ENCODE assay signal across 16 cellular contexts in genomic region chr1:77768006-77768405, GRCh38. TPM values are rescaled to one million over a fixed set of nuclear protein-coding genes. Genes with fewer than 3 reads are reported as not detected.
DNase-seq lines count a peak whose midpoint lies in the region; ATAC-seq, FAIRE-seq and TF ChIP-seq lines count a peak whose summit lies in the region.
"Had no signal": no experiment of that assay in that cellular context is flagged by ENCODE, and none has a peak within 500 bp of the region (broad histone marks: within the 10 kb centered on the region; RNA-seq: fewer than 3 reads in every experiment).

No MANE protein-coding gene starts in this region.

- H3K9ac ChIP-seq in GM23248 (no peak overlapping the region), GM12878 (ENCODE audit: control insufficient read depth, insufficient read depth, low read length) (no peak overlapping the region)

- no peaks in the 10 kb centered on the region for H3K9me2 ChIP-seq in GM23248 (ENCODE audit: insufficient read depth)

- BruUV-seq in GM12878 (replicated peaks; lab: Mats Ljungman, UMichigan): no TSS peak

- H3K36me3 ChIP-seq in GM23248 (ENCODE audit: low read depth): no peaks in the 10 kb centered on the region
- no peaks in the 10 kb centered on the region for H3K36me3 ChIP-seq in GM12878 (ENCODE audit: control insufficient read depth in 2 of 2, insufficient read depth in 2 of 2, low read length in 1 of 2)
- H3K36me3 ChIP-seq in right lobe of liver: no peaks in the 10 kb centered on the region

- intact Hi-C loops in GM12878 (cut with micrococcal nuclease; ENCODE audit: unreplicated experiment) (no loop called here), right lobe of liver (cut with DNase I) (no loop called here)

- no peaks in the 10 kb centered on the region for H4K20me1 ChIP-seq in GM23248 (ENCODE audit: insufficient read depth)
- no peaks in the 10 kb centered on the region for H4K20me1 ChIP-seq in GM12878 (ENCODE audit: control insufficient read depth, insufficient read depth)

- SMC1A ChIA-PET in GM12878 (lab: Charles Lee; ENCODE audit: uncharacterized antibody, unreplicated experiment): interaction anchor here (0.6 to 3.0 kb wide), 4 partner anchors 16 to 1096 kb away, joined by 3 to 10 read pairs (median 4); no protein-coding TSS in a partner anchor

- TF ChIP-seq CTCF in GM12878 (IDR thresholded peaks at IDR 0.05 in 2 of 3, conservative IDR thresholded peaks at IDR 0.05 in 1 of 3; ENCODE audit: control insufficient read depth in 2 of 3, extremely low read depth in 1 of 3, insufficient read depth in 1 of 3, low read depth in 3 of 3, low read length in 3 of 3) (no peak), GM10248 (IDR thresholded peaks at IDR 0.05; ENCODE audit: control extremely low read depth, extremely low read depth, low read depth, missing control alignments) (no peak), right lobe of liver (IDR thresholded peaks at IDR 0.05) (no peak)

- CTCF ChIA-PET in GM12878 (lab: Yijun Ruan, JAX) (no interaction called here), GM10248 (lab: Yijun Ruan, JAX) (no interaction called here)

- FAIRE-seq in GM12878 (lab: Jason Lieb, UNC): no peak
- FAIRE-seq: A204.1, D721Med had no signal

- POLR2A ChIA-PET in GM12878 (lab: Charles Lee): interaction anchor here (0.6 to 1.5 kb wide), 2 partner anchors 12 to 210 kb away, joined by 3 to 4 read pairs; no protein-coding TSS in a partner anchor
- POLR2A ChIA-PET in GM10248 (lab: Yijun Ruan, JAX): interaction anchor here (0.5 kb wide), 1 partner anchor 34 kb away, joined by 5 read pairs; no protein-coding TSS in a partner anchor

- no peak for TF ChIP-seq RAD21 in GM12878 (IDR thresholded peaks at IDR 0.05; ENCODE audit: insufficient read depth, low read depth, low read length)

- H3K27ac ChIP-seq in GM23248 (no peak overlapping the region), GM12878 (ENCODE audit: control insufficient read depth, insufficient read depth) (no peak overlapping the region), right lobe of liver (no peak overlapping the region)
- H3K27ac ChIP-seq: C4-2B had no signal

- H3K4me1 ChIP-seq in GM23248 (ENCODE audit: insufficient read depth) (no peaks in the 10 kb centered on the region), GM12878 (ENCODE audit: control insufficient read depth, insufficient read depth, low read length) (peaks cover 20% of the 10 kb centered on the region), right lobe of liver (no peaks in the 10 kb centered on the region)
- H3K4me1 ChIP-seq: Caco-2 had no signal

- TF ChIP-seq POLR2A in GM12878 (IDR thresholded peaks at IDR 0.05; ENCODE audit: low read depth, low read length): no peak
- TF ChIP-seq POLR2A in right lobe of liver (IDR thresholded peaks at IDR 0.05): no peak

- TF ChIP-seq EP300 in GM12878 (IDR thresholded peaks at IDR 0.05; ENCODE audit: borderline replicate concordance in 1 of 2, control insufficient read depth in 1 of 2, low read depth in 2 of 2, low read length in 2 of 2): no peak

- RAD21 ChIA-PET in GM12878 (lab: Charles Lee; ENCODE audit: unreplicated experiment): interaction anchor here (0.7 kb wide), 1 partner anchor 12 kb away, joined by 4 read pairs; the partner anchor contains the start of gene MIGA1

- no peaks in the 10 kb centered on the region for H3K27me3 ChIP-seq in GM23248 (replicated peaks; ENCODE audit: insufficient read depth)
- no peaks in the 10 kb centered on the region; a peak in 1 of 4 replicates for H3K27me3 ChIP-seq in GM12878 (replicated peaks in 1 of 2; ENCODE audit: control insufficient read depth in 2 of 2, insufficient read depth in 2 of 2, low read length in 1 of 2)
- H3K27me3 ChIP-seq in right lobe of liver: no peaks in the 10 kb centered on the region

- no peaks in the 10 kb centered on the region for H3K79me2 ChIP-seq in GM23248 (ENCODE audit: insufficient read depth)
- no peaks in the 10 kb centered on the region for H3K79me2 ChIP-seq in GM12878 (ENCODE audit: control insufficient read depth, insufficient read depth, low read length)

- H3K4me3 ChIP-seq in GM23248 (no peak overlapping the region), GM12878 (no peak overlapping the region), right lobe of liver (no peak overlapping the region)

- H3K4me2 ChIP-seq in GM23248 (ENCODE audit: unreplicated experiment) (no peak overlapping the region), GM12878 (ENCODE audit: control insufficient read depth, insufficient read depth) (no peak overlapping the region)

- H2AFZ ChIP-seq in GM23248 (no peak overlapping the region), GM12878 (ENCODE audit: control insufficient read depth, low read depth, low read length) (no peak overlapping the region)

- DNase-seq in ELR (ENCODE audit: low read depth) (peak; percentile 53), GM23248 (peak; percentile 18), GM12878 (ENCODE audit: low read depth, low spot score) (no peak), kidney tubule cell (ENCODE audit: low spot score) (peak; percentile 40), GM10248 (ENCODE audit: extremely low spot score) (no peak), right lobe of liver (no peak), AG20443 (ENCODE audit: low spot score) (no peak)
- DNase-seq: ACHN; AML-193; Caco-2; CD4-positive, alpha-beta T cell; GDM1; HCEC 1CT had no signal

- 68 to 74% methylated on average over 4 of the region's 4 CpGs for WGBS in GM23248 (ENCODE audit: low coverage in 1 of 2, low lambda C conversion rate in 2 of 2, missing lambda C conversion rate in 2 of 2), 2 experiments
- WGBS in GM12878 (ENCODE audit: insufficient coverage, insufficient replicate concordance, low lambda C conversion rate, missing lambda C conversion rate): 67% methylated on average over 4 of the region's 4 CpGs
- 82% methylated on average over 4 of the region's 4 CpGs for WGBS in right lobe of liver (ENCODE audit: insufficient coverage, low coverage, low lambda C conversion rate, missing lambda C conversion rate)

- no peaks in the 10 kb centered on the region for H3K9me3 ChIP-seq in GM23248 (ENCODE audit: low read depth)
- H3K9me3 ChIP-seq in GM12878 (replicated peaks; ENCODE audit: control insufficient read depth, insufficient read depth, low read length): no peaks in the 10 kb centered on the region
- no peaks in the 10 kb centered on the region for H3K9me3 ChIP-seq in right lobe of liver
- H3K9me3 ChIP-seq: Caco-2 had no signal

- in situ Hi-C loops in GM23248 (cut with MboI): no loop called here
- in situ Hi-C loops in GM12878 (cut with MboI): loop anchor here (25.0 kb wide), 1 partner anchor 869 kb away; the partner anchor contains the start of gene IFI44

- ATAC-seq in GM12878: no peak
- no peak for ATAC-seq in right lobe of liver

- no peaks in the 10 kb centered on the region for H3F3A ChIP-seq in GM23248 (ENCODE audit: insufficient read depth)

TF ChIP-seq in GM12878, 131 proteins besides CTCF, POLR2A, EP300 and RAD21:
- TF ChIP-seq RCOR1 (conservative IDR thresholded peaks at IDR 0.05; ENCODE audit: low read depth, low read length): no peak
- peak; percentile 43; the same call in 1 of the 2 replicates for TF ChIP-seq RUNX3 (IDR thresholded peaks at IDR 0.05; ENCODE audit: low read length)

RNA-seq across cellular contexts. Expression of gene USP33, which starts 8.4 kb away (rescaled TPM):
- total RNA-seq in GM23248 (2014; rRNA removed; shearing (Covaris generic)): 77.6 and 80.7 TPM in 2 replicates
- polyA plus RNA-seq in GM23248 (2016; fragmentation: Nextera tagmentation; extraction: Ambion mirVana): 50.7 and 54.2 TPM in 2 replicates
- total RNA-seq in GM12878 (2013; cell fraction: nucleolus; rRNA removed): 176 and 193 TPM in 2 replicates
- 39.2 and 48.0 TPM in 2 replicates for total RNA-seq in GM12878 (2014; rRNA removed)
- 49.9 TPM in 2 replicates for total RNA-seq in GM12878 (2014; rRNA removed; fragmentation: Illumina TruSeq; extraction: Trizol)
- total RNA-seq in GM12878 (2021): 27.7 and 31.7 TPM in 2 replicates
- 13.4 TPM for polyA plus RNA-seq in GM12878 (2011; ENCODE audit: low read depth)
- 43.1 and 73.3 TPM in 2 replicates for polyA plus RNA-seq in GM12878 (2011; rRNA removed)
- polyA plus RNA-seq in GM12878 (2011; cell fraction: cytosol; rRNA removed): 14.2 and 15.2 TPM in 2 replicates
- 44.0 and 48.2 TPM in 2 replicates for polyA plus RNA-seq in GM12878 (2011; cell fraction: nucleus; rRNA removed)
- 18.7 and 22.0 TPM in 2 replicates for polyA plus RNA-seq in GM12878 (2012)
- 32.8 and 35.7 TPM in 2 replicates for polyA plus RNA-seq in GM12878 (2014; fragmentation: Illumina TruSeq; extraction: Trizol)
- 10 to 100 TPM; 13.1 to 15.4 TPM for polyA plus RNA-seq in GM12878 (2014; fragmentation: Nextera tagmentation; extraction: Ambion mirVana)
- 24.0 and 28.1 TPM in 2 replicates for polyA plus RNA-seq in GM12878 (2014; rRNA removed)
- 10 to 100 TPM; 28.7 to 32.8 TPM for polyA plus RNA-seq in GM12878 (2016; fragmentation: Nextera tagmentation; extraction: Ambion mirVana)
- polyA minus RNA-seq in GM12878 (2011; rRNA and poly(A)+ RNA removed): 25.5 and 40.5 TPM in 2 replicates
- polyA minus RNA-seq in GM12878 (2011; cell fraction: cytosol; rRNA and poly(A)+ RNA removed): 15.1 and 15.8 TPM in 2 replicates
- polyA minus RNA-seq in GM12878 (2011; cell fraction: nucleus; rRNA and poly(A)+ RNA removed): 35.2 and 48.1 TPM in 2 replicates
- 10 to 100 TPM; 16.5 to 31.0 (median 21.4) TPM for total RNA-seq in right lobe of liver

RNA-seq across cellular contexts. Expression of gene MIGA1, which starts 11.4 kb away (rescaled TPM):
- total RNA-seq in GM23248 (2014; rRNA removed; shearing (Covaris generic)): 11.6 and 15.4 TPM in 2 replicates
- polyA plus RNA-seq in GM23248 (2016; fragmentation: Nextera tagmentation; extraction: Ambion mirVana) (13.6 and 14.4 TPM in 2 replicates), GM12878 (2011; rRNA removed) (4.2 and 6.8 TPM in 2 replicates), GM12878 (2014; fragmentation: Illumina TruSeq; extraction: Trizol) (4.3 and 5.8 TPM in 2 replicates), GM12878 (2014; fragmentation: Nextera tagmentation; extraction: Ambion mirVana) (1 to 10 TPM; 1.3 to 1.7 TPM), GM12878 (2014; rRNA removed) (3.6 and 4.0 TPM in 2 replicates), GM12878 (2016; fragmentation: Nextera tagmentation; extraction: Ambion mirVana) (1 to 10 TPM; 4.2 to 5.0 TPM)
- 35.0 and 36.5 TPM in 2 replicates for total RNA-seq in GM12878 (2013; cell fraction: nucleolus; rRNA removed)
- total RNA-seq in GM12878 (2014; rRNA removed) (4.9 and 5.4 TPM in 2 replicates), GM12878 (2014; rRNA removed; fragmentation: Illumina TruSeq; extraction: Trizol) (6.4 and 7.2 TPM in 2 replicates), GM12878 (2021) (5.1 and 5.3 TPM in 2 replicates), right lobe of liver (10 to 100 TPM in 2 of 6 experiments, 1 to 10 TPM in 4; 7.7 to 12.2 (median 8.8) TPM)
- polyA plus RNA-seq in GM12878 (2011; ENCODE audit: low read depth): 3.5 TPM
- 1.4 and 1.8 TPM in 2 replicates for polyA plus RNA-seq in GM12878 (2011; cell fraction: cytosol; rRNA removed)
- polyA plus RNA-seq in GM12878 (2011; cell fraction: nucleus; rRNA removed): 2.5 and 2.9 TPM in 2 replicates
- polyA plus RNA-seq in GM12878 (2012): 3.2 and 4.4 TPM in 2 replicates
- polyA minus RNA-seq in GM12878 (2011; rRNA and poly(A)+ RNA removed): 7.3 and 8.1 TPM in 2 replicates
- 1.8 and 2.1 TPM in 2 replicates for polyA minus RNA-seq in GM12878 (2011; cell fraction: cytosol; rRNA and poly(A)+ RNA removed)
- 7.0 and 11.2 TPM in 2 replicates for polyA minus RNA-seq in GM12878 (2011; cell fraction: nucleus; rRNA and poly(A)+ RNA removed)

Comparison
In these comparisons a context has a peak if more than half of its experiments do, and no peak if none do; other contexts are left out.
1. DNase-seq: peak in ELR (single experiment), GM23248 (single experiment) and kidney tubule cell (single experiment); none in GM12878 (single experiment), GM10248 (single experiment), right lobe of liver (0 of 3) and AG20443 (single experiment).